ENCODE assay signal across 22 cellular contexts in genomic region chr1:18332626-18333025, GRCh38.
"Had no signal": no experiment of that assay in that cellular context is flagged by ENCODE, and none has a peak within 500 bp of the region (broad histone marks: within the 10 kb centered on the region; RNA-seq: fewer than 3 reads in every experiment).

No MANE protein-coding gene starts in this region.

- H3K36me3 ChIP-seq: heart right ventricle, left ventricle myocardium inferior, ovary, right atrium auricular region, sigmoid colon, tibial nerve, upper lobe of right lung, vagina had no signal

- H3K4me3 Mint-ChIP-seq: naive B cell; nephron; stimulated activated naive B cell treated with anti-CD40 and anti-IgM and Interleukin-4, amounts not matched to agents 10 μg/mL and 1 μg/mL and 100 μg/mL, for 72 hours; stimulated activated naive CD8-positive, alpha-beta T cell treated with anti-CD3 and anti-CD28 coated beads, Interleukin-15, amount 100 ng/mL, for 72 hours had no signal

- ATAC-seq: esophagus mucosa; heart right ventricle; left cardiac atrium; stimulated activated naive B cell treated with anti-CD40 and anti-IgM and Interleukin-4, amounts not matched to agents 10 μg/mL and 1 μg/mL and 100 μg/mL, for 72 hours; stimulated activated naive CD8-positive, alpha-beta T cell treated with anti-CD3 and anti-CD28 coated beads, Interleukin-15, amount 100 ng/mL, for 72 hours; upper lobe of right lung had no signal

- H3K27me3 ChIP-seq: ovary, right atrium auricular region, sigmoid colon, testis, vagina had no signal

- H3K27ac ChIP-seq: heart right ventricle, left ventricle myocardium inferior, ovary, right atrium auricular region, sigmoid colon, skin epidermis, testis, tibial nerve, upper lobe of right lung, vagina had no signal

- H3K27ac Mint-ChIP-seq: naive B cell; nephron; stimulated activated naive B cell treated with anti-CD40 and anti-IgM and Interleukin-4, amounts not matched to agents 10 μg/mL and 1 μg/mL and 100 μg/mL, for 72 hours; stimulated activated naive CD8-positive, alpha-beta T cell treated with anti-CD3 and anti-CD28 coated beads, Interleukin-15, amount 100 ng/mL, for 72 hours had no signal

- H3K4me3 ChIP-seq: heart right ventricle, left ventricle myocardium inferior, lung, ovary, right atrium auricular region, sigmoid colon, skin epidermis, testis, tibial nerve, upper lobe of right lung, vagina had no signal

- H3K36me3 Mint-ChIP-seq: naive B cell; stimulated activated naive B cell treated with anti-CD40 and anti-IgM and Interleukin-4, amounts not matched to agents 10 μg/mL and 1 μg/mL and 100 μg/mL, for 72 hours had no signal

- DNase-seq: effector memory CD4-positive, alpha-beta T cell; heart right ventricle; kidney; left cardiac atrium; left ventricle myocardium inferior; mesenchymal stem cell; naive B cell; ovary; sigmoid colon; stimulated activated CD4-positive, alpha-beta T cell treated with anti-CD3 and anti-CD28 coated beads, Interleukin-2, amount 100 ng/mL, for 24 hours; stimulated activated CD4-positive, alpha-beta T cell treated with anti-CD3 and anti-CD28 coated beads, Interleukin-4, amount 100 ng/mL, for 4 hours; stimulated activated naive B cell treated with anti-CD40 and anti-IgM and Interleukin-4, amounts not matched to agents 10 μg/mL and 1 μg/mL and 100 μg/mL, for 72 hours; stimulated activated naive CD8-positive, alpha-beta T cell treated with anti-CD3 and anti-CD28 coated beads, Interleukin-15, amount 100 ng/mL, for 72 hours; testis; upper lobe of right lung had no signal

- H3K9me3 ChIP-seq: heart right ventricle, left ventricle myocardium inferior, ovary, right atrium auricular region, sigmoid colon, testis, tibial nerve, upper lobe of right lung, vagina had no signal

- H3K4me1 Mint-ChIP-seq: naive B cell; nephron; stimulated activated naive B cell treated with anti-CD40 and anti-IgM and Interleukin-4, amounts not matched to agents 10 μg/mL and 1 μg/mL and 100 μg/mL, for 72 hours; stimulated activated naive CD8-positive, alpha-beta T cell treated with anti-CD3 and anti-CD28 coated beads, Interleukin-15, amount 100 ng/mL, for 72 hours had no signal

- H3K9me3 Mint-ChIP-seq: naive B cell; nephron; stimulated activated naive CD8-positive, alpha-beta T cell treated with anti-CD3 and anti-CD28 coated beads, Interleukin-15, amount 100 ng/mL, for 72 hours had no signal
